8 cellular contexts compared by ENCODE assay signal in the genomic region with DNA sequence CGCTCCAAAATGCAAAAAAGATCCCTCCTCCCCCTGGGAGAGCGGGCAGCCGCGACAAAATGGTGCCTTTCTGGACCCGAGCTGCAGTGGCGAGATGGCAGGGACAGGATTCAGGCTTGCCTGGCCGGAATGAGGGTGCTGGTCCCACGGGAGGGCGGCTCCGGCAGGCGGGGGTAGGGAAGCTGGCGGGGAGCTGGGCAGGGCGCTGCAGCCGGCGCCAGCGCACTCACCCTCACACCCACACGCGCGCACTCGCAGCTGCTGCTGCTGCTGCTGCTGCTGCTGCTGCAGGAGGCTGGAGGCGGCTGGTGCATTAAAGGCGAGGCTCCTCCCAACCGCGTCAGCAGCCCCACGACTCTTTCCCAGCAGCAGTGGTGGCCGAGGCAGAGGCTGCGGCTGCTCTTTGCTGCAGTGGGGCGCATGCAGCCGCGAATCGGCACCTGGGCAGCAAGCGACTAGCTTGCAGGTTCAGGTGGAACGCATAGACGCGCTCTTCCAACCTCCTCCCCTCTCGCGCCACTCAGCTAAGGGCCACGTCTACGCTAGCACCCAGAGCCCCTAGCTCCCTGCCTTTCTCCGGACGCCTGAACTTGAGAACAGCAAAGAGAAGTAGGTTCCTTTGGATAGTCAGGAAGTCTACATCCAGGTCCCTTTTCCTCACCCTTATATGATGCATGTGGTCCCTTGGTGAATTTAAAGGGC. TPM values are rescaled to one million over a fixed set of nuclear protein-coding genes. Genes with fewer than 3 reads are reported as not detected.
DNase-seq lines count a peak whose midpoint lies in the region; ATAC-seq and TF ChIP-seq lines count a peak whose summit lies in the region.

A gene (minus strand): TSS at position 287 of the 702 bp plus-strand sequence.

- no peaks in the 10 kb centered on the region for H4K20me1 ChIP-seq in H9 (ENCODE audit: control insufficient read depth, insufficient read depth, insufficient read length)

- H3K9ac ChIP-seq in H9 (ENCODE audit: extremely low read depth, insufficient read length, low read length): peak within 1 kb of the TSS; percentile 27
- H3K9ac ChIP-seq in NT2/D1 (ENCODE audit: insufficient read length, low read depth): peak within 1 kb of the TSS; percentile 79

- peak within 1 kb of the TSS; percentile 71 for H3K4me3 ChIP-seq in NT2/D1 (ENCODE audit: insufficient read length, low read depth)
- peak within 1 kb of the TSS; percentile 76 for H3K4me3 ChIP-seq in cardiac muscle cell
- H3K4me3 ChIP-seq in uterus: peak within 1 kb of the TSS; percentile 30 to 39

- H2BK20ac ChIP-seq in H9 (ENCODE audit: low read depth, low read length, poor library complexity, severe bottlenecking): no peak within 1 kb of the TSS

- no peaks in the 10 kb centered on the region for H3K36me3 ChIP-seq in NT2/D1 (ENCODE audit: insufficient read depth, insufficient read length, low read length)
- H3K36me3 ChIP-seq in cardiac muscle cell: no peaks in the 10 kb centered on the region
- no peaks in the 10 kb centered on the region for H3K36me3 ChIP-seq in uterus

- ATAC-seq in omental fat pad (ENCODE audit: low FRiP score) (peak; percentile 79), HG03108 (IDR thresholded peaks at IDR 0.05; ENCODE audit: unreplicated experiment) (no peak)

- no peaks in the 10 kb centered on the region for H3K79me1 ChIP-seq in H9 (ENCODE audit: insufficient read depth, low read depth, low read length, poor library complexity, severe bottlenecking)

- H3K27ac ChIP-seq in H9 (ENCODE audit: insufficient read length, low read depth, low read length) (no peak within 1 kb of the TSS), cardiac muscle cell (no peak within 1 kb of the TSS), uterus (no peak within 1 kb of the TSS)

- intact Hi-C loops in uterus (cut with DNase I; ENCODE audit: low total_unique reads): no loop called here

- DNase-seq in C1 segment of cervical spinal cord (lab: John Stamatoyannopoulos, UW) (peak in 11 of 14 donors; percentile 28 to 73 (median 63)), H9 (peak; percentile 86), NT2/D1 (ENCODE audit: low read depth, low spot score) (no peak), cardiac muscle cell (ENCODE audit: low read depth in 1 of 2, low spot score in 1 of 2) (peak; percentile 46 to 62), omental fat pad (ENCODE audit: low spot score) (no peak), uterus (peak in 1 of 2 donors; percentile 19)

- H3K36me3 Mint-ChIP-seq in H9 (ENCODE audit: insufficient read depth in 1 of 3, low read depth in 3 of 3): peaks cover 0 to 3% (median 0%) of the 10 kb centered on the region in 3 experiments; a peak in 2 of 7 replicates
- H3K36me3 Mint-ChIP-seq in activated naive CD4-positive, alpha-beta T cell treated with anti-CD3 and anti-CD28 coated beads, Interleukin-2, amount 50 U/mL, for 24 hours: peaks cover 3% of the 10 kb centered on the region

- no peak within 1 kb of the TSS for H3K56ac ChIP-seq in H9 (ENCODE audit: insufficient read length, low read depth, low read length)

- peak within 1 kb of the TSS; percentile 28 for H3K18ac ChIP-seq in H9 (ENCODE audit: insufficient read length, low read depth, low read length)

- no peak for TF ChIP-seq POLR2A in uterus (IDR thresholded peaks at IDR 0.05)

- H3K27me3 ChIP-seq in H9 (ENCODE audit: insufficient read depth, low read length) (peaks cover 5% of the 10 kb centered on the region; the same call in 1 of the 2 replicates), NT2/D1 (ENCODE audit: insufficient read depth, insufficient read length) (peaks cover 48% of the 10 kb centered on the region), cardiac muscle cell (peaks cover 49% of the 10 kb centered on the region), uterus (no peaks in the 10 kb centered on the region)

- no peak within 1 kb of the TSS for H3K23ac ChIP-seq in H9 (ENCODE audit: insufficient read length, low read depth, low read length)

- H2BK15ac ChIP-seq in H9 (ENCODE audit: low read depth, low read length): no peak within 1 kb of the TSS

- H2BK5ac ChIP-seq in H9 (ENCODE audit: insufficient read length, low read length): no peak within 1 kb of the TSS

- H3K9me3 ChIP-seq in H9 (ENCODE audit: control insufficient read depth, low read depth, low read length) (no peaks in the 10 kb centered on the region), NT2/D1 (ENCODE audit: insufficient read depth, low read length) (no peaks in the 10 kb centered on the region), cardiac muscle cell (ENCODE audit: low read depth) (no peaks in the 10 kb centered on the region), uterus (no peaks in the 10 kb centered on the region)

- peak within 1 kb of the TSS; percentile 86 to 93 for H3K4me3 Mint-ChIP-seq in H9
- H3K4me3 Mint-ChIP-seq in activated naive CD4-positive, alpha-beta T cell treated with anti-CD3 and anti-CD28 coated beads, Interleukin-2, amount 50 U/mL, for 24 hours: peak within 1 kb of the TSS; percentile 84

- no peak within 1 kb of the TSS for H4K91ac ChIP-seq in H9 (ENCODE audit: insufficient read length, low read depth, low read length)

- peak within 1 kb of the TSS in 2 of 3 experiments; percentile 20 to 41; a peak in 2 of 7 replicates for H3K27ac Mint-ChIP-seq in H9
- H3K27ac Mint-ChIP-seq in activated naive CD4-positive, alpha-beta T cell treated with anti-CD3 and anti-CD28 coated beads, Interleukin-2, amount 50 U/mL, for 24 hours: no peak within 1 kb of the TSS

- no peak within 1 kb of the TSS for H2BK120ac ChIP-seq in H9 (ENCODE audit: low read depth, low read length, poor library complexity, severe bottlenecking)

- H4K5ac ChIP-seq in H9 (ENCODE audit: insufficient read length, low read depth, low read length): no peak within 1 kb of the TSS

- peaks cover 17% of the 10 kb centered on the region for H3K23me2 ChIP-seq in H9 (ENCODE audit: insufficient read length, low read depth, low read length, poor library complexity, severe bottlenecking)

- no peak within 1 kb of the TSS for H2AK5ac ChIP-seq in H9 (ENCODE audit: insufficient read length, low read length)

- peaks cover 39% of the 10 kb centered on the region for H3K27me3 Mint-ChIP-seq in H9 (ENCODE audit: low read depth)
- peaks cover 16% of the 10 kb centered on the region for H3K27me3 Mint-ChIP-seq in activated naive CD4-positive, alpha-beta T cell treated with anti-CD3 and anti-CD28 coated beads, Interleukin-2, amount 50 U/mL, for 24 hours

- H3K4ac ChIP-seq in H9 (ENCODE audit: low read depth, low read length): no peak within 1 kb of the TSS

- peak within 1 kb of the TSS; percentile 70 for H3K4me2 ChIP-seq in H9 (ENCODE audit: insufficient read depth, insufficient read length, low read length)

- no peak within 1 kb of the TSS for H2BK12ac ChIP-seq in H9 (ENCODE audit: insufficient read length, low read depth, low read length)

- H4K8ac ChIP-seq in H9 (replicated peaks; ENCODE audit: insufficient read length, low read depth, low read length): no peak within 1 kb of the TSS

- no peaks in the 10 kb centered on the region; the same call in 1 of the 2 replicates for H3K79me2 ChIP-seq in H9 (ENCODE audit: insufficient read depth, low read length)

- peaks cover 41 to 44% of the 10 kb centered on the region in 2 experiments for H3K4me1 Mint-ChIP-seq in H9
- H3K4me1 Mint-ChIP-seq in activated naive CD4-positive, alpha-beta T cell treated with anti-CD3 and anti-CD28 coated beads, Interleukin-2, amount 50 U/mL, for 24 hours: peaks cover 7% of the 10 kb centered on the region

- peak within 1 kb of the TSS; percentile 42; the same call in 1 of the 2 replicates for H3K14ac ChIP-seq in H9 (ENCODE audit: insufficient read depth, low read length)

- no peak within 1 kb of the TSS for H3T11ph ChIP-seq in H9 (ENCODE audit: low read length)

- peaks cover 9% of the 10 kb centered on the region; the same call in 1 of the 2 replicates for H3K4me1 ChIP-seq in H9 (ENCODE audit: insufficient read depth, low read length)
- H3K4me1 ChIP-seq in NT2/D1 (ENCODE audit: insufficient read depth, insufficient read length): no peaks in the 10 kb centered on the region
- H3K4me1 ChIP-seq in cardiac muscle cell (ENCODE audit: low read depth): peaks cover 19% of the 10 kb centered on the region
- no peaks in the 10 kb centered on the region for H3K4me1 ChIP-seq in uterus

- WGBS in H9 (ENCODE audit: extremely low coverage, insufficient read length, low lambda C conversion rate): no CpG with 5 or more reads among the region's 41 CpGs

- H3K9me3 Mint-ChIP-seq in H9: no peaks in the 10 kb centered on the region
- H3K9me3 Mint-ChIP-seq in activated naive CD4-positive, alpha-beta T cell treated with anti-CD3 and anti-CD28 coated beads, Interleukin-2, amount 50 U/mL, for 24 hours: no peaks in the 10 kb centered on the region

- H2AFZ ChIP-seq in H9 (ENCODE audit: low read length): no peak within 1 kb of the TSS

- TF ChIP-seq CTCF in H9 (conservative IDR thresholded peaks at IDR 0.05): no peak
- TF ChIP-seq CTCF in cardiac muscle cell (IDR thresholded peaks at IDR 0.05; ENCODE audit: low read depth, low read length): no peak
- no peak for TF ChIP-seq CTCF in omental fat pad (IDR thresholded peaks at IDR 0.05)
- no peak for TF ChIP-seq CTCF in uterus (IDR thresholded peaks at IDR 0.05)

RNA-seq across cellular contexts. Expression of the gene that starts here (rescaled TPM):
- total RNA-seq in H9 (2021) (14.3 and 15.2 TPM in 2 replicates), cardiac muscle cell (14.1 and 21.1 TPM in 2 replicates), omental fat pad (1 to 10 TPM in 2 of 4 donors, under 1 TPM in 2; 0.31 to 1.9 (median 0.96) TPM), uterus (10 to 100 TPM in 1 of 4 donors, 1 to 10 TPM in 1, under 1 TPM in 1, not detected in 1; 0.26 to 14.8 (median 2.0) TPM)
- polyA plus RNA-seq in cardiac muscle cell: 14.4 and 32.9 TPM in 2 replicates

Comparison
In these comparisons a context has a peak if more than half of its experiments do, and no peak if none do; other contexts are left out.
1. DNase-seq: peak in C1 segment of cervical spinal cord (11 of 14), H9 (single experiment) and cardiac muscle cell (2 of 2); none in NT2/D1 (single experiment) and omental fat pad (single experiment).
2. Peak in every context shown above with its lines, with median percentiles within 50 percentile points of each other: H3K4me3 ChIP-seq.